Comparison of ENCODE assay signal across 32 cellular contexts in the genomic region with DNA sequence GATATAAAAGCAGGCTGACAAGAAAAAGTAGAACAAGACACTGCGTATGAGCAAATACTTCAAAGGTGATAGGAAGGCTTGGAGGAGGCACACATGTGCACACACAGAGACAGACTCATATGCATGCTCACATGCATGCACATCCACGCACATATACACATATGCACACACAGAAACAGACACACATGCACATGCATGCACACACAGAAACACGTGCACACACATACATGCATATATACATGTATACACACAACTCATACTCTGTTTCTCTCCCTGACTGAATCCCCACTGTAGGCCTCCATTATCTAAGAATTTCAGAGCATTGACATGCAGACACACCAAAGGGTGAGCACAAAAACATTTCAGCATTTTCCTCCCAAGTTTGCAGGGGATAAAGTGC. TPM values are rescaled to one million over a fixed set of nuclear protein-coding genes. Genes with fewer than 3 reads are reported as not detected.
A peak's percentile ranks its signal among the peaks of the same experiment; 100 is the strongest.
DNase-seq lines count a peak whose midpoint lies in the region; ATAC-seq, FAIRE-seq and TF ChIP-seq lines count a peak whose summit lies in the region.
"Had no signal": no experiment of that assay in that cellular context is flagged by ENCODE, and none has a peak within 500 bp of the region (broad histone marks: within the 10 kb centered on the region; RNA-seq: fewer than 3 reads in every experiment).

No MANE protein-coding gene starts in this region.

- H3K79me2 ChIP-seq in PC-3 (ENCODE audit: low read length): no peaks in the 10 kb centered on the region

- FAIRE-seq in HTR-8/SVneo (lab: Jason Lieb, UNC): peak; percentile 40
- FAIRE-seq: A204.1, GM12878, GM12892, GM18507, GM19239 had no signal

- no peaks in the 10 kb centered on the region for H3K9me3 Mint-ChIP-seq in natural killer cell treated with Interleukin-12 subunit alpha and Interleukin-12 subunit beta and Interleukin-15 and Interleukin-18, amount 100 ng/mL, for 72 hours
- H3K9me3 Mint-ChIP-seq in natural killer cell: no peaks in the 10 kb centered on the region

- peak; percentile 36 to 41 for ATAC-seq in natural killer cell treated with Interleukin-12 subunit alpha and Interleukin-12 subunit beta and Interleukin-15 and Interleukin-18, amount 100 ng/mL, for 72 hours
- no peak for ATAC-seq in natural killer cell
- peak; percentile 43 for ATAC-seq in PC-3
- no peak for ATAC-seq in GM19397 (IDR thresholded peaks at IDR 0.05; ENCODE audit: unreplicated experiment)
- ATAC-seq in GM18519 (IDR thresholded peaks at IDR 0.05; ENCODE audit: low FRiP score, unreplicated experiment): no peak
- ATAC-seq in GM19351 (IDR thresholded peaks at IDR 0.05; ENCODE audit: unreplicated experiment): no peak
- ATAC-seq: GM12878 had no signal

- H3K36me3 ChIP-seq in PC-3 (ENCODE audit: low read depth, low read length): no peaks in the 10 kb centered on the region
- H3K36me3 ChIP-seq: BE2C, BLaER1 had no signal

- peaks cover 11 to 20% of the 10 kb centered on the region in 2 donors for H3K27me3 Mint-ChIP-seq in natural killer cell treated with Interleukin-12 subunit alpha and Interleukin-12 subunit beta and Interleukin-15 and Interleukin-18, amount 100 ng/mL, for 72 hours
- H3K27me3 Mint-ChIP-seq in natural killer cell (ENCODE audit: low read depth in 2 of 2): peaks cover 0 to 13% of the 10 kb centered on the region in 2 donors

- H3K9ac ChIP-seq in PC-3 (ENCODE audit: low read length): no peak overlapping the region
- H3K9ac ChIP-seq: BLaER1 had no signal

- no peaks in the 10 kb centered on the region for H3K4me1 Mint-ChIP-seq in natural killer cell treated with Interleukin-12 subunit alpha and Interleukin-12 subunit beta and Interleukin-15 and Interleukin-18, amount 100 ng/mL, for 72 hours (ENCODE audit: low read depth in 2 of 2)
- no peaks in the 10 kb centered on the region for H3K4me1 Mint-ChIP-seq in natural killer cell
- H3K4me1 Mint-ChIP-seq: CD14-positive monocyte; CD4-positive, alpha-beta memory T cell; CD4-positive, CD25-positive, alpha-beta regulatory T cell; CD8-positive, alpha-beta memory T cell had no signal

- no peaks in the 10 kb centered on the region for H3K27me3 ChIP-seq in PC-3 (ENCODE audit: low read length)
- H3K27me3 ChIP-seq: BE2C, BLaER1 had no signal

- TF ChIP-seq CTCF in natural killer cell (IDR thresholded peaks at IDR 0.05) (no peak), PC-3 (conservative IDR thresholded peaks at IDR 0.05; ENCODE audit: low read depth, low read length) (no peak)

- no peak overlapping the region for H3K27ac ChIP-seq in PC-3 (ENCODE audit: low read length)
- H3K27ac ChIP-seq: BLaER1 had no signal

- H3K4me3 ChIP-seq in PC-3 (ENCODE audit: low read length): no peak overlapping the region
- H3K4me3 ChIP-seq: BLaER1, GM12878 had no signal

- no peak overlapping the region for H3K27ac Mint-ChIP-seq in natural killer cell treated with Interleukin-12 subunit alpha and Interleukin-12 subunit beta and Interleukin-15 and Interleukin-18, amount 100 ng/mL, for 72 hours
- no peak overlapping the region for H3K27ac Mint-ChIP-seq in natural killer cell
- H3K27ac Mint-ChIP-seq: CD14-positive monocyte; CD4-positive, alpha-beta memory T cell; CD4-positive, CD25-positive, alpha-beta regulatory T cell; CD8-positive, alpha-beta memory T cell had no signal

- POLR2A ChIA-PET in PC-3 (lab: Charles Lee; ENCODE audit: unreplicated experiment): no interaction called here

- intact Hi-C loops in natural killer cell (cut with micrococcal nuclease) (no loop called here), PC-3 (cut with micrococcal nuclease) (no loop called here)

- H3K9me2 ChIP-seq in PC-3 (replicated peaks; ENCODE audit: low read length): no peaks in the 10 kb centered on the region

- no peaks in the 10 kb centered on the region for H4K20me1 ChIP-seq in PC-3 (ENCODE audit: low read length)
- H4K20me1 ChIP-seq: BLaER1 had no signal

- no TSS peak for BruUV-seq in PC-3 (replicated peaks; lab: Mats Ljungman, UMichigan)

- H3K36me3 Mint-ChIP-seq in natural killer cell treated with Interleukin-12 subunit alpha and Interleukin-12 subunit beta and Interleukin-15 and Interleukin-18, amount 100 ng/mL, for 72 hours: no peaks in the 10 kb centered on the region
- no peaks in the 10 kb centered on the region for H3K36me3 Mint-ChIP-seq in natural killer cell
- H3K36me3 Mint-ChIP-seq: CD14-positive monocyte; CD4-positive, alpha-beta memory T cell; CD4-positive, CD25-positive, alpha-beta regulatory T cell; CD8-positive, alpha-beta memory T cell had no signal

- H3K4me1 ChIP-seq in PC-3 (ENCODE audit: insufficient read depth, low read length): peaks cover 10% of the 10 kb centered on the region
- H3K4me1 ChIP-seq: BE2C, BLaER1 had no signal

- H3F3A ChIP-seq in PC-3 (ENCODE audit: low read length, unreplicated experiment): no peaks in the 10 kb centered on the region

- H3K4me2 ChIP-seq in PC-3 (ENCODE audit: low read length): peak overlapping the region; percentile 5
- H3K4me2 ChIP-seq: BLaER1 had no signal

- CTCF ChIA-PET in PC-3 (lab: Charles Lee): no interaction called here

- H2AFZ ChIP-seq in PC-3 (ENCODE audit: low read length): no peak overlapping the region

- no peak for DNase-seq in natural killer cell treated with Interleukin-12 subunit alpha and Interleukin-12 subunit beta and Interleukin-15 and Interleukin-18, amount 100 ng/mL, for 72 hours (ENCODE audit: low spot score)
- no peak for DNase-seq in natural killer cell
- DNase-seq in HTR-8/SVneo (ENCODE audit: insufficient read length, low spot score): no peak
- DNase-seq in PC-3: no peak
- DNase-seq: 8988T; ACHN; BE2C; C1 segment of cervical spinal cord; CD4-positive, alpha-beta memory T cell; CD4-positive, CD25-positive, alpha-beta regulatory T cell; CD8-positive, alpha-beta memory T cell; COR-L47; DMS 273 treated with DMSO at 0.1 percent for 48 hours; DMS153; DMS53; DMS79; DND-41; EL; GDM1 had no signal

- H3K4me3 Mint-ChIP-seq in natural killer cell treated with Interleukin-12 subunit alpha and Interleukin-12 subunit beta and Interleukin-15 and Interleukin-18, amount 100 ng/mL, for 72 hours: no peak overlapping the region
- no peak overlapping the region for H3K4me3 Mint-ChIP-seq in natural killer cell
- H3K4me3 Mint-ChIP-seq: CD14-positive monocyte; CD4-positive, alpha-beta memory T cell; CD4-positive, CD25-positive, alpha-beta regulatory T cell; CD8-positive, alpha-beta memory T cell had no signal

- no peaks in the 10 kb centered on the region for H3K9me3 ChIP-seq in PC-3 (ENCODE audit: low read length)
- H3K9me3 ChIP-seq: BE2C, BLaER1 had no signal

RNA-seq across cellular contexts. Expression of a gene that starts 43.7 kb away (rescaled TPM):
- not detected for total RNA-seq in natural killer cell treated with Interleukin-12 subunit alpha and Interleukin-12 subunit beta and Interleukin-15 and Interleukin-18, amount 100 ng/mL, for 72 hours
- total RNA-seq in natural killer cell (not detected), PC-3 (2014; rRNA removed) (not detected in 2 replicates)
- total RNA-seq: A673; CD4-positive, alpha-beta memory T cell; CD4-positive, CD25-positive, alpha-beta regulatory T cell; CD8-positive, alpha-beta memory T cell; Daoy; G401; GM12878 had no signal

Comparison
In these comparisons a context has a peak if more than half of its experiments do, and no peak if none do; other contexts are left out.
1. ATAC-seq: peak in natural killer cell treated with Interleukin-12 subunit alpha and Interleukin-12 subunit beta and Interleukin-15 and Interleukin-18, amount 100 ng/mL, for 72 hours (2 of 2) and PC-3 (single experiment); none in natural killer cell (0 of 3), GM19397 (single experiment), GM18519 (single experiment) and GM19351 (single experiment).